ENCODE assay signal across 12 cellular contexts in the genomic region with DNA sequence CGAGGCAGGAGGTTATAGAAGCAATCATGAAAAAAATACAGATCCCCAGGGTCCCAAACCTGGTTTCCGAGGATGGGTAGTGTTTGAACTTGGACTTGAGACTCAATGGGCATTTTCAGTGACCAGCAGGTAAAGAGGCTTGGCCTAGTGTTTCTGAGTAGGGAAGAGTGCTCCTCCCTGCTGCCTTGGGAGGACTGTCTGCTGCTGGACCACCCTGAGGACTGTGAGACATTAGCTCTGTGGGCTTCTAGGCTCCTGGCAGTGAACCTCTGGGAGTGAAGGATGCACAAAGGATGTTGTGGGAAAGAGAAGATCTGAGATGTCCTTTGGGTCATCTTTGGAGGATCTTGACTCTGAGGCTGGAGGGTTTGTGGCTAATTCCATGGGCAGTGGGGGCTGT. TPM values are rescaled to one million over a fixed set of nuclear protein-coding genes. Genes with fewer than 3 reads are reported as not detected.
DNase-seq lines count a peak whose midpoint lies in the region; ATAC-seq and TF ChIP-seq lines count a peak whose summit lies in the region.
"Had no signal": no experiment of that assay in that cellular context is flagged by ENCODE, and none has a peak within 500 bp of the region (broad histone marks: within the 10 kb centered on the region; RNA-seq: fewer than 3 reads in every experiment).

No MANE protein-coding gene starts in this region.

- peaks cover 0 to 8% (median 0%) of the 10 kb centered on the region in 9 donors for H3K36me3 ChIP-seq in heart right ventricle
- H3K36me3 ChIP-seq in psoas muscle (ENCODE audit: insufficient read depth in 1 of 2, low read depth in 1 of 2), result no peaks in the 10 kb centered on the region
- H3K36me3 ChIP-seq in upper lobe of left lung, result no peaks in the 10 kb centered on the region
- H3K36me3 ChIP-seq: HAP-1 had no signal

- TF ChIP-seq CTCF in heart right ventricle (IDR thresholded peaks at IDR 0.05), result no peak
- no peak for TF ChIP-seq CTCF in dorsolateral prefrontal cortex (IDR thresholded peaks at IDR 0.05 in 54 of 56, conservative IDR thresholded peaks at IDR 0.05 in 2 of 56; ENCODE audit: low read depth in 1 of 56, partially characterized antibody in 56 of 56)
- TF ChIP-seq CTCF in psoas muscle (IDR thresholded peaks at IDR 0.05), result no peak
- no peak for TF ChIP-seq CTCF in upper lobe of left lung (IDR thresholded peaks at IDR 0.05)

- ATAC-seq in heart right ventricle (no peak), left ventricle myocardium superior (no peak), psoas muscle (no peak), upper lobe of left lung (ENCODE audit: low FRiP score in 2 of 2) (no peak), HG02884 (IDR thresholded peaks at IDR 0.05; ENCODE audit: unreplicated experiment) (no peak)

- DNase-seq in heart right ventricle (no peak), left ventricle myocardium superior (no peak), dorsolateral prefrontal cortex (no peak), psoas muscle (no peak), upper lobe of left lung (no peak), NCI-H345 treated with DMSO at 0.1 percent for 48 hours (lab: John Stamatoyannopoulos, UW; ENCODE audit: unreplicated experiment) (no peak)
- DNase-seq in activated effector memory CD4-positive, alpha-beta T cell treated with anti-CD3 and anti-CD28 coated beads, Interleukin-2, amount 50 U/mL, for 16 hours, result no peak
- DNase-seq: Calu3, MM.1S had no signal

- WGBS in heart right ventricle, 2 donors, result 98 to 99% methylated on average over 2 of the region's 2 CpGs
- 95 to 98% (median 96%) methylated on average over 2 of the region's 2 CpGs for WGBS in psoas muscle, 3 donors
- 89 to 96% methylated on average over 2 of the region's 2 CpGs for WGBS in upper lobe of left lung, 2 donors

- TF ChIP-seq EP300 in upper lobe of left lung (IDR thresholded peaks at IDR 0.05), result no peak

- H3K27me3 ChIP-seq in heart right ventricle (no peaks in the 10 kb centered on the region), dorsolateral prefrontal cortex (no peaks in the 10 kb centered on the region), psoas muscle (ENCODE audit: insufficient read depth in 3 of 3, low read length in 2 of 3) (no peaks in the 10 kb centered on the region), upper lobe of left lung (no peaks in the 10 kb centered on the region)

- H3K27ac ChIP-seq in heart right ventricle, result peak overlapping the region in 9 of 10 donors; percentile 11 to 71 (median 63)
- peak overlapping the region in 54 of 59 donors; percentile 3 to 79 (median 66) for H3K27ac ChIP-seq in dorsolateral prefrontal cortex
- peak overlapping the region; percentile 14 for H3K27ac ChIP-seq in psoas muscle
- H3K27ac ChIP-seq in upper lobe of left lung, result peak overlapping the region; percentile 30 to 70 (median 42)
- H3K27ac ChIP-seq: C4-2B had no signal

- intact Hi-C loops in heart right ventricle (cut with DNase I) (no loop called here), left ventricle myocardium superior (cut with micrococcal nuclease) (no loop called here), dorsolateral prefrontal cortex (cut with DNase I) (no loop called here), psoas muscle (cut with DNase I) (no loop called here)

- H3K4me3 ChIP-seq in heart right ventricle (no peak overlapping the region), dorsolateral prefrontal cortex (no peak overlapping the region), psoas muscle (no peak overlapping the region), upper lobe of left lung (no peak overlapping the region)
- H3K4me3 ChIP-seq: HAP-1 had no signal

- H3K9me3 ChIP-seq in heart right ventricle (peaks cover 0 to 8% (median 0%) of the 10 kb centered on the region in 11 donors), psoas muscle (no peaks in the 10 kb centered on the region), upper lobe of left lung (no peaks in the 10 kb centered on the region)
- H3K9me3 ChIP-seq: HAP-1 had no signal

- TF ChIP-seq POLR2A in upper lobe of left lung (IDR thresholded peaks at IDR 0.05), result no peak

- H3K4me1 ChIP-seq in heart right ventricle (peaks cover 0 to 28% (median 18%) of the 10 kb centered on the region in 9 donors), psoas muscle (peaks cover 20% of the 10 kb centered on the region), upper lobe of left lung (peaks cover 0 to 17% (median 5%) of the 10 kb centered on the region in 4 donors)
- H3K4me1 ChIP-seq: HAP-1 had no signal

RNA-seq across cellular contexts. Expression of a gene that starts 30.5 kb away (rescaled TPM):
- total RNA-seq in heart right ventricle, result 100 to 1,000 TPM in 8 of 10 donors, 10 to 100 TPM in 2; 94.4 to 264 (median 124) TPM
- polyA plus RNA-seq in heart right ventricle, result 100 to 1,000 TPM; 102 to 117 TPM
- total RNA-seq in left ventricle myocardium superior, result 167 TPM
- total RNA-seq in dorsolateral prefrontal cortex, result 100 to 1,000 TPM in 1 of 120 experiments, 10 to 100 TPM in 119; 20.1 to 115 (median 36.3) TPM
- total RNA-seq in psoas muscle, result 100 to 1,000 TPM in 2 of 4 donors, 10 to 100 TPM in 2; 48.1 to 126 (median 98.0) TPM
- 10 to 100 TPM; 22.7 to 74.4 (median 36.6) TPM for polyA plus RNA-seq in psoas muscle
- total RNA-seq in upper lobe of left lung, result 10 to 100 TPM; 21.0 to 99.9 (median 47.6) TPM

Comparison
In these comparisons a context has a peak if more than half of its experiments do, and no peak if none do; other contexts are left out.
1. H3K27ac ChIP-seq: peak in every context shown above with its lines; median percentile 66 in dorsolateral prefrontal cortex; 63 in heart right ventricle; 42 in upper lobe of left lung; 14 in psoas muscle.